In the genomic region with DNA sequence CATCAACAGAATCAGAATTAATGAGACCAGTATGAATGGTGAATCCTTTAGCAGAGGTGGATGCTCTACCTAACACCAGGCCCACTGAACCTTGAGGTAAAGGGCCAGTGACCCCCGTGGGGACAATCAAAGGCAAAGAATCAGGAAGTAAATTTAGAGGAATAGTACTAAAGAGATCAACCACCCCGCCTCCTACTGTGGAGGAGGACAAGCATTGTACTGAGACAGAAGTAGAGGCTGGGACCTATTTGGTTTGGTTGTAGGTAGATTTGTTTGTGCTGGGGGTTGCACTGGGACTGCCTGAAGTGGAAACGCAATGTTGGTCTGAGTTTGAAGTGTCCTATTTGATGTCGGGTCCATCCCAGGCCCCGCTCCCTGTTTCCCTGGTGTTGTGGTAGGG, we compare ENCODE assay signal across 22 cellular contexts. TPM values are rescaled to one million over a fixed set of nuclear protein-coding genes. Genes with fewer than 3 reads are reported as not detected.
A peak's percentile ranks its signal among the peaks of the same experiment; 100 is the strongest.
DNase-seq lines count a peak whose midpoint lies in the region; ATAC-seq lines count a peak whose summit lies in the region.
"Had no signal": no experiment of that assay in that cellular context is flagged by ENCODE, and none has a peak within 500 bp of the region (broad histone marks: within the 10 kb centered on the region; RNA-seq: fewer than 3 reads in every experiment).

No MANE protein-coding gene starts in this region.

- H3K4me1 Mint-ChIP-seq in activated CD4-positive, alpha-beta T cell treated with anti-CD3 and anti-CD28 coated beads, Interleukin-2, amount 10 ng/mL, durations not matched to agents 7 days and 5 days = peaks cover 80% of the 10 kb centered on the region
- H3K4me1 Mint-ChIP-seq in CD4-positive, alpha-beta memory T cell = peaks cover 0 to 94% (median 66%) of the 10 kb centered on the region in 4 donors
- peaks cover 85% of the 10 kb centered on the region for H3K4me1 Mint-ChIP-seq in activated CD4-positive, alpha-beta memory T cell treated with anti-CD3 and anti-CD28 coated beads, Interleukin-2, amount 10 ng/mL, durations not matched to agents 7 days and 5 days
- H3K4me1 Mint-ChIP-seq in memory B cell = peaks cover 52% of the 10 kb centered on the region

- H3K4me3 Mint-ChIP-seq in activated CD4-positive, alpha-beta T cell treated with anti-CD3 and anti-CD28 coated beads, Interleukin-2, amount 10 ng/mL, durations not matched to agents 7 days and 5 days = no peak overlapping the region
- peak overlapping the region in 7 of 8 donors; percentile 1 to 84 (median 58) for H3K4me3 Mint-ChIP-seq in CD4-positive, alpha-beta memory T cell
- H3K4me3 Mint-ChIP-seq in activated CD4-positive, alpha-beta memory T cell treated with anti-CD3 and anti-CD28 coated beads, Interleukin-2, amount 10 ng/mL, durations not matched to agents 7 days and 5 days = peak overlapping the region; percentile 3
- peak overlapping the region; percentile 12 for H3K4me3 Mint-ChIP-seq in memory B cell

- H3K4me3 ChIP-seq in CD4-positive, alpha-beta memory T cell (ENCODE audit: low read length in 2 of 2) = no peak overlapping the region
- H3K4me3 ChIP-seq: ascending aorta; BLaER1 treated with 17β-estradiol and CSF1 and Interleukin-3, amounts not matched to agents 10 nM and 100 nM had no signal

- H3K36me3 ChIP-seq in CD4-positive, alpha-beta memory T cell (ENCODE audit: insufficient read depth, low read length) = peaks cover 12% of the 10 kb centered on the region
- H3K36me3 ChIP-seq: ascending aorta had no signal

- ATAC-seq in memory B cell (ENCODE audit: low read depth) (no peak), GM21526 (IDR thresholded peaks at IDR 0.05; ENCODE audit: low FRiP score, unreplicated experiment) (no peak), GM21390 (IDR thresholded peaks at IDR 0.05; ENCODE audit: unreplicated experiment) (no peak)

- CTCF ChIA-PET in activated CD4-positive, alpha-beta T cell treated with anti-CD3 and anti-CD28 coated beads, Interleukin-2, amount 10 ng/mL, durations not matched to agents 7 days and 5 days (lab: Charles Lee) = interaction anchor here (1.1 to 2.8 kb wide), 2 partner anchors 21 to 75 kb away, joined by 4 to 7 read pairs; no protein-coding TSS in a partner anchor
- CTCF ChIA-PET in CD4-positive, alpha-beta memory T cell (lab: Charles Lee; ENCODE audit: partially characterized antibody) = interaction anchor here (1.1 to 1.8 kb wide), 3 partner anchors 19 to 28 kb away, joined by 5 to 7 read pairs (median 6); no protein-coding TSS in a partner anchor
- CTCF ChIA-PET in activated CD4-positive, alpha-beta memory T cell treated with anti-CD3 and anti-CD28 coated beads, Interleukin-2, amount 10 ng/mL, durations not matched to agents 7 days and 5 days (lab: Charles Lee) = no interaction called here

- no peaks in the 10 kb centered on the region for H3K27me3 Mint-ChIP-seq in activated CD4-positive, alpha-beta T cell treated with anti-CD3 and anti-CD28 coated beads, Interleukin-2, amount 10 ng/mL, durations not matched to agents 7 days and 5 days
- H3K27me3 Mint-ChIP-seq in CD4-positive, alpha-beta memory T cell = no peaks in the 10 kb centered on the region
- H3K27me3 Mint-ChIP-seq in activated CD4-positive, alpha-beta memory T cell treated with anti-CD3 and anti-CD28 coated beads, Interleukin-2, amount 10 ng/mL, durations not matched to agents 7 days and 5 days = no peaks in the 10 kb centered on the region
- no peaks in the 10 kb centered on the region for H3K27me3 Mint-ChIP-seq in memory B cell

- POLR2A ChIA-PET in activated CD4-positive, alpha-beta T cell treated with anti-CD3 and anti-CD28 coated beads, Interleukin-2, amount 10 ng/mL, durations not matched to agents 7 days and 5 days (lab: Charles Lee) = no interaction called here
- POLR2A ChIA-PET in CD4-positive, alpha-beta memory T cell (lab: Charles Lee; ENCODE audit: partially characterized antibody) = interaction anchor here (1.3 kb wide), 1 partner anchor 9 kb away, joined by 6 read pairs; a partner anchor contains a TSS
- POLR2A ChIA-PET in activated CD4-positive, alpha-beta memory T cell treated with anti-CD3 and anti-CD28 coated beads, Interleukin-2, amount 10 ng/mL, durations not matched to agents 7 days and 5 days (lab: Charles Lee) = no interaction called here

- H3K9me3 Mint-ChIP-seq in activated CD4-positive, alpha-beta T cell treated with anti-CD3 and anti-CD28 coated beads, Interleukin-2, amount 10 ng/mL, durations not matched to agents 7 days and 5 days = no peaks in the 10 kb centered on the region
- no peaks in the 10 kb centered on the region for H3K9me3 Mint-ChIP-seq in CD4-positive, alpha-beta memory T cell
- no peaks in the 10 kb centered on the region for H3K9me3 Mint-ChIP-seq in activated CD4-positive, alpha-beta memory T cell treated with anti-CD3 and anti-CD28 coated beads, Interleukin-2, amount 10 ng/mL, durations not matched to agents 7 days and 5 days
- H3K9me3 Mint-ChIP-seq in memory B cell = no peaks in the 10 kb centered on the region

- H3K36me3 Mint-ChIP-seq in activated CD4-positive, alpha-beta T cell treated with anti-CD3 and anti-CD28 coated beads, Interleukin-2, amount 10 ng/mL, durations not matched to agents 7 days and 5 days (ENCODE audit: low read depth) = peaks cover 69% of the 10 kb centered on the region
- peaks cover 34 to 78% of the 10 kb centered on the region in 2 donors for H3K36me3 Mint-ChIP-seq in CD4-positive, alpha-beta memory T cell
- peaks cover 79% of the 10 kb centered on the region for H3K36me3 Mint-ChIP-seq in activated CD4-positive, alpha-beta memory T cell treated with anti-CD3 and anti-CD28 coated beads, Interleukin-2, amount 10 ng/mL, durations not matched to agents 7 days and 5 days (ENCODE audit: low read depth)
- peaks cover 21% of the 10 kb centered on the region for H3K36me3 Mint-ChIP-seq in memory B cell

- H3K27me3 ChIP-seq in CD4-positive, alpha-beta memory T cell (ENCODE audit: insufficient read depth, low read length) = no peaks in the 10 kb centered on the region
- H3K27me3 ChIP-seq: ascending aorta had no signal

- intact Hi-C loops in CD4-positive, alpha-beta memory T cell (cut with micrococcal nuclease) = no loop called here

- DNase-seq in activated CD4-positive, alpha-beta T cell treated with anti-CD3 and anti-CD28 coated beads, Interleukin-2, amount 10 ng/mL, durations not matched to agents 7 days and 5 days = no peak
- DNase-seq in activated CD4-positive, alpha-beta T cell treated with anti-CD3 and anti-CD28 coated beads for 4 hours = no peak
- DNase-seq in CD4-positive, alpha-beta memory T cell = no peak
- DNase-seq in activated CD4-positive, alpha-beta memory T cell treated with anti-CD3 and anti-CD28 coated beads, Interleukin-2, amount 10 ng/mL, durations not matched to agents 7 days and 5 days = no peak
- no peak for DNase-seq in memory B cell (ENCODE audit: low spot score in 2 of 2)
- DNase-seq in NCI-H446 treated with DMSO at 0.1 percent for 48 hours (lab: John Stamatoyannopoulos, UW) = no peak
- DNase-seq: cerebellar nuclear complex, DMS153, erythroblast, foreskin melanocyte, GDM1, NCI-H1694, NCI-H748 treated with DMSO at 0.1 percent for 48 hours had no signal

- H3K27ac ChIP-seq in CD4-positive, alpha-beta memory T cell (ENCODE audit: low read depth, low read length) = no peak overlapping the region
- H3K27ac ChIP-seq: ascending aorta; BLaER1 treated with 17β-estradiol and CSF1 and Interleukin-3, amounts not matched to agents 10 nM and 100 nM had no signal

- peak overlapping the region; percentile 17 for H3K27ac Mint-ChIP-seq in activated CD4-positive, alpha-beta T cell treated with anti-CD3 and anti-CD28 coated beads, Interleukin-2, amount 10 ng/mL, durations not matched to agents 7 days and 5 days
- H3K27ac Mint-ChIP-seq in CD4-positive, alpha-beta memory T cell = peak overlapping the region in 6 of 7 donors; percentile 80 to 92 (median 86)
- peak overlapping the region; percentile 55 for H3K27ac Mint-ChIP-seq in activated CD4-positive, alpha-beta memory T cell treated with anti-CD3 and anti-CD28 coated beads, Interleukin-2, amount 10 ng/mL, durations not matched to agents 7 days and 5 days
- H3K27ac Mint-ChIP-seq in memory B cell = no peak overlapping the region
- H3K27ac Mint-ChIP-seq: progenitor cell of endocrine pancreas had no signal

- H3K9me3 ChIP-seq in CD4-positive, alpha-beta memory T cell (ENCODE audit: control insufficient read depth in 1 of 2, low read length in 2 of 2) = no peaks in the 10 kb centered on the region
- H3K9me3 ChIP-seq: ascending aorta had no signal

- peaks cover 89% of the 10 kb centered on the region for H3K4me1 ChIP-seq in CD4-positive, alpha-beta memory T cell (ENCODE audit: insufficient read depth, low read length)
- H3K4me1 ChIP-seq: ascending aorta had no signal

RNA-seq across cellular contexts. Expression of a gene that starts 9.5 kb away (rescaled TPM):
- total RNA-seq in activated CD4-positive, alpha-beta T cell treated with anti-CD3 and anti-CD28 coated beads, Interleukin-2, amount 10 ng/mL, durations not matched to agents 7 days and 5 days = 100 to 1,000 TPM; 294 to 309 TPM
- 100 to 1,000 TPM; 301 to 329 TPM for total RNA-seq in CD4-positive, alpha-beta memory T cell
- polyA plus RNA-seq in CD4-positive, alpha-beta memory T cell = 100 to 1,000 TPM; 228 to 246 TPM
- 100 to 1,000 TPM; 403 to 404 TPM for total RNA-seq in activated CD4-positive, alpha-beta memory T cell treated with anti-CD3 and anti-CD28 coated beads, Interleukin-2, amount 10 ng/mL, durations not matched to agents 7 days and 5 days
- total RNA-seq: A673, ascending aorta, kidney epithelial cell, lung microvascular endothelial cell, progenitor cell of endocrine pancreas had no signal

RNA-seq across cellular contexts. Expression of a gene that starts 36.9 kb away (rescaled TPM):
- total RNA-seq in activated CD4-positive, alpha-beta T cell treated with anti-CD3 and anti-CD28 coated beads, Interleukin-2, amount 10 ng/mL, durations not matched to agents 7 days and 5 days = 10 to 100 TPM; 12.8 to 13.4 TPM
- 1 to 10 TPM; 8.1 to 8.2 TPM for total RNA-seq in CD4-positive, alpha-beta memory T cell
- 1 to 10 TPM; 2.8 TPM for polyA plus RNA-seq in CD4-positive, alpha-beta memory T cell
- total RNA-seq in activated CD4-positive, alpha-beta memory T cell treated with anti-CD3 and anti-CD28 coated beads, Interleukin-2, amount 10 ng/mL, durations not matched to agents 7 days and 5 days = 10 to 100 TPM; 13.7 to 15.3 TPM
- total RNA-seq: A673, ascending aorta, lung microvascular endothelial cell, OCI-LY7, progenitor cell of endocrine pancreas had no signal

RNA-seq across cellular contexts. Expression of a gene that starts 55.3 kb away (rescaled TPM):
- 10 to 100 TPM; 70.4 to 70.6 TPM for total RNA-seq in activated CD4-positive, alpha-beta T cell treated with anti-CD3 and anti-CD28 coated beads, Interleukin-2, amount 10 ng/mL, durations not matched to agents 7 days and 5 days
- total RNA-seq in CD4-positive, alpha-beta memory T cell = 10 to 100 TPM; 59.8 to 59.9 TPM
- polyA plus RNA-seq in CD4-positive, alpha-beta memory T cell = 10 to 100 TPM; 21.4 to 62.5 TPM
- 100 to 1,000 TPM; 106 to 113 TPM for total RNA-seq in activated CD4-positive, alpha-beta memory T cell treated with anti-CD3 and anti-CD28 coated beads, Interleukin-2, amount 10 ng/mL, durations not matched to agents 7 days and 5 days
- total RNA-seq: ascending aorta, kidney epithelial cell, lung microvascular endothelial cell, progenitor cell of endocrine pancreas had no signal
